Comparison of ENCODE assay signal across 15 cellular contexts in the genomic region with DNA sequence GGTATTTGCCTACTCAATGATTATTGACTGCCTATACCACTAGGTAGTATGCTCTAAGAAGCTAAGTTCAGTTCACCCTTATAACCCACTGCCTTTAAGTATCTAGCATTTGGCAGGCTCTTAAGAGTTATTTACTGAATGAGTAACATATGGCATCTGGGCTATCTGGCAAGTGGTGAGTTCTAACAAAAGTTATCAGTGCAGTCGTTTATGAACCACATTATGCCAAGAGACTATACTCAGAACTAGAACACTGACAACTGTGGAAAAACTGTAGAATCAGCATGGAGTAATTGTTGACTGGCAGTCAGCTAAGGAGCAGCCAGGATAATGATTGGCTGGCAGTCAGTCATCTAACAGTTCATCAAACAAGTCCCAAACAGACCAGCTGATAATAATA. TPM values are rescaled to one million over a fixed set of nuclear protein-coding genes. Genes with fewer than 3 reads are reported as not detected.
A peak's percentile ranks its signal among the peaks of the same experiment; 100 is the strongest.
DNase-seq lines count a peak whose midpoint lies in the region; ATAC-seq lines count a peak whose summit lies in the region.
"Had no signal": no experiment of that assay in that cellular context is flagged by ENCODE, and none has a peak within 500 bp of the region (broad histone marks: within the 10 kb centered on the region; RNA-seq: fewer than 3 reads in every experiment).

No MANE protein-coding gene starts in this region.

- H3K79me2 ChIP-seq in trophoblast cell (ENCODE audit: control insufficient read depth, insufficient read depth, low read length, poor library complexity), result peaks cover 12% of the 10 kb centered on the region

- peak; percentile 8 to 63 for ATAC-seq in left cardiac atrium
- ATAC-seq in stimulated activated memory B cell treated with anti-CD40 and anti-IgM and Interleukin-4, amounts not matched to agents 10 μg/mL and 1 μg/mL and 100 μg/mL, for 72 hours, result no peak
- ATAC-seq in HG03108 (IDR thresholded peaks at IDR 0.05; ENCODE audit: unreplicated experiment), result no peak
- ATAC-seq: effector memory CD8-positive, alpha-beta T cell had no signal

- no peaks in the 10 kb centered on the region for H3K9me3 ChIP-seq in trophoblast cell (ENCODE audit: insufficient read depth, low read depth, low read length)
- H3K9me3 ChIP-seq: adrenal gland, ovary had no signal

- H3K36me3 Mint-ChIP-seq in activated naive CD8-positive, alpha-beta T cell, result peaks cover 10% of the 10 kb centered on the region
- peaks cover 46% of the 10 kb centered on the region for H3K36me3 Mint-ChIP-seq in activated naive CD8-positive, alpha-beta T cell treated with anti-CD3 and anti-CD28 coated beads for 36 hours
- peaks cover 11% of the 10 kb centered on the region for H3K36me3 Mint-ChIP-seq in stimulated activated memory B cell treated with anti-CD40 and anti-IgM and Interleukin-4, amounts not matched to agents 10 μg/mL and 1 μg/mL and 100 μg/mL, for 72 hours

- no peak overlapping the region for H3K4me3 Mint-ChIP-seq in activated naive CD8-positive, alpha-beta T cell
- H3K4me3 Mint-ChIP-seq in activated naive CD8-positive, alpha-beta T cell treated with anti-CD3 and anti-CD28 coated beads for 36 hours, result no peak overlapping the region
- H3K4me3 Mint-ChIP-seq in stimulated activated memory B cell treated with anti-CD40 and anti-IgM and Interleukin-4, amounts not matched to agents 10 μg/mL and 1 μg/mL and 100 μg/mL, for 72 hours, result no peak overlapping the region

- no peak overlapping the region for H3K4me2 ChIP-seq in trophoblast cell (ENCODE audit: low read length)

- H3K4me1 ChIP-seq in trophoblast cell (ENCODE audit: control insufficient read depth in 1 of 2, insufficient read depth in 2 of 2, low read length in 2 of 2), result peaks cover 3% of the 10 kb centered on the region in 2 experiments

- no peaks in the 10 kb centered on the region for H3K27me3 Mint-ChIP-seq in activated naive CD8-positive, alpha-beta T cell
- no peaks in the 10 kb centered on the region for H3K27me3 Mint-ChIP-seq in activated naive CD8-positive, alpha-beta T cell treated with anti-CD3 and anti-CD28 coated beads for 36 hours
- no peaks in the 10 kb centered on the region for H3K27me3 Mint-ChIP-seq in stimulated activated memory B cell treated with anti-CD40 and anti-IgM and Interleukin-4, amounts not matched to agents 10 μg/mL and 1 μg/mL and 100 μg/mL, for 72 hours
- H3K27me3 Mint-ChIP-seq: effector memory CD8-positive, alpha-beta T cell had no signal

- no peak overlapping the region for H4K12ac ChIP-seq in trophoblast cell (ENCODE audit: low read depth, low read length)

- H3K23ac ChIP-seq in trophoblast cell (ENCODE audit: low read length), result no peak overlapping the region

- WGBS in trophoblast cell (ENCODE audit: extremely low coverage, insufficient coverage, insufficient read length), result no CpG with 5 or more reads among the region's 1 CpG

- no peak overlapping the region for H2BK5ac ChIP-seq in trophoblast cell (ENCODE audit: low read depth, low read length, poor library complexity)

- H3K27me3 ChIP-seq in trophoblast cell (ENCODE audit: insufficient read depth, low read length), result no peaks in the 10 kb centered on the region
- H3K27me3 ChIP-seq: adrenal gland, ovary had no signal

- no peaks in the 10 kb centered on the region for H3K79me1 ChIP-seq in trophoblast cell (ENCODE audit: low read length)

- H3K9ac ChIP-seq in trophoblast cell (ENCODE audit: low read length), result no peak overlapping the region

- H2BK120ac ChIP-seq in trophoblast cell (ENCODE audit: insufficient read depth, low read length, poor library complexity), result no peak overlapping the region

- H3K4ac ChIP-seq in trophoblast cell (ENCODE audit: low read depth, low read length), result no peak overlapping the region

- H2AK5ac ChIP-seq in trophoblast cell (ENCODE audit: low read length), result no peak overlapping the region

- no peak overlapping the region for H2BK12ac ChIP-seq in trophoblast cell (ENCODE audit: low read length)

- peaks cover 4% of the 10 kb centered on the region in 2 experiments for H3K36me3 ChIP-seq in trophoblast cell (ENCODE audit: control insufficient read depth in 1 of 2, insufficient read depth in 2 of 2, low read length in 2 of 2)
- H3K36me3 ChIP-seq: ovary had no signal

- H3K18ac ChIP-seq in trophoblast cell (ENCODE audit: low read length), result no peak overlapping the region

- no peaks in the 10 kb centered on the region for H3K9me3 Mint-ChIP-seq in activated naive CD8-positive, alpha-beta T cell (ENCODE audit: low read depth)
- H3K9me3 Mint-ChIP-seq in activated naive CD8-positive, alpha-beta T cell treated with anti-CD3 and anti-CD28 coated beads for 36 hours, result peaks cover 5% of the 10 kb centered on the region
- no peaks in the 10 kb centered on the region for H3K9me3 Mint-ChIP-seq in stimulated activated memory B cell treated with anti-CD40 and anti-IgM and Interleukin-4, amounts not matched to agents 10 μg/mL and 1 μg/mL and 100 μg/mL, for 72 hours
- H3K9me3 Mint-ChIP-seq: effector memory CD8-positive, alpha-beta T cell had no signal

- no peak overlapping the region for H3K4me3 ChIP-seq in trophoblast cell (ENCODE audit: low read depth, low read length)
- H3K4me3 ChIP-seq: adrenal gland, ovary had no signal

- intact Hi-C loops in left cardiac atrium (cut with DNase I), result no loop called here

- H3K27ac Mint-ChIP-seq in activated naive CD8-positive, alpha-beta T cell, result peak overlapping the region; percentile 13
- no peak overlapping the region for H3K27ac Mint-ChIP-seq in activated naive CD8-positive, alpha-beta T cell treated with anti-CD3 and anti-CD28 coated beads for 36 hours
- peak overlapping the region; percentile 62 for H3K27ac Mint-ChIP-seq in stimulated activated memory B cell treated with anti-CD40 and anti-IgM and Interleukin-4, amounts not matched to agents 10 μg/mL and 1 μg/mL and 100 μg/mL, for 72 hours

- no peak overlapping the region for H3K27ac ChIP-seq in trophoblast cell (ENCODE audit: low read depth, low read length)
- H3K27ac ChIP-seq: adrenal gland, ovary had no signal

- H4K91ac ChIP-seq in trophoblast cell (ENCODE audit: low read depth, low read length), result no peak overlapping the region

- peaks cover 47% of the 10 kb centered on the region for H3K4me1 Mint-ChIP-seq in activated naive CD8-positive, alpha-beta T cell (ENCODE audit: low read depth)
- peaks cover 21% of the 10 kb centered on the region for H3K4me1 Mint-ChIP-seq in activated naive CD8-positive, alpha-beta T cell treated with anti-CD3 and anti-CD28 coated beads for 36 hours
- H3K4me1 Mint-ChIP-seq in stimulated activated memory B cell treated with anti-CD40 and anti-IgM and Interleukin-4, amounts not matched to agents 10 μg/mL and 1 μg/mL and 100 μg/mL, for 72 hours, result peaks cover 44% of the 10 kb centered on the region

- DNase-seq in activated naive CD8-positive, alpha-beta T cell treated with anti-CD3 and anti-CD28 coated beads for 36 hours, result no peak
- DNase-seq in amniotic epithelial cell (ENCODE audit: low read depth) (peak; percentile 69), left cardiac atrium (no peak), trophoblast cell (no peak), DMS114 treated with DMSO at 0.1 percent for 48 hours (lab: John Stamatoyannopoulos, UW; ENCODE audit: unreplicated experiment) (no peak)
- DNase-seq: adrenal gland; effector memory CD8-positive, alpha-beta T cell; mammary epithelial cell; NCI-H526 treated with DMSO at 0.1 percent for 48 hours; ovary; SIG-M5; stimulated activated CD4-positive, alpha-beta T cell treated with anti-CD3 and anti-CD28 coated beads, Interleukin-15, amount 100 ng/mL, for 24 hours had no signal

- H2AFZ ChIP-seq in trophoblast cell (ENCODE audit: insufficient read depth, low read length, poor library complexity), result no peak overlapping the region

- H3K14ac ChIP-seq in trophoblast cell (ENCODE audit: low read length), result no peak overlapping the region

- H4K8ac ChIP-seq in trophoblast cell (ENCODE audit: low read depth, low read length), result no peak overlapping the region

RNA-seq across cellular contexts. Expression of gene RAF1, which starts 25.8 kb away (rescaled TPM):
- 10 to 100 TPM; 79.3 to 79.8 TPM for total RNA-seq in activated naive CD8-positive, alpha-beta T cell treated with anti-CD3 and anti-CD28 coated beads for 36 hours
- 100 to 1,000 TPM; 109 to 116 TPM for total RNA-seq in left cardiac atrium
- 56.2 and 59.5 TPM in 2 replicates for polyA plus RNA-seq in trophoblast cell (2013)

Comparison
In these comparisons a context has a peak if more than half of its experiments do, and no peak if none do; other contexts are left out.
1. ATAC-seq: peak in left cardiac atrium (2 of 2); none in stimulated activated memory B cell treated with anti-CD40 and anti-IgM and Interleukin-4, amounts not matched to agents 10 μg/mL and 1 μg/mL and 100 μg/mL, for 72 hours (single experiment) and HG03108 (single experiment).